In the genomic region with DNA sequence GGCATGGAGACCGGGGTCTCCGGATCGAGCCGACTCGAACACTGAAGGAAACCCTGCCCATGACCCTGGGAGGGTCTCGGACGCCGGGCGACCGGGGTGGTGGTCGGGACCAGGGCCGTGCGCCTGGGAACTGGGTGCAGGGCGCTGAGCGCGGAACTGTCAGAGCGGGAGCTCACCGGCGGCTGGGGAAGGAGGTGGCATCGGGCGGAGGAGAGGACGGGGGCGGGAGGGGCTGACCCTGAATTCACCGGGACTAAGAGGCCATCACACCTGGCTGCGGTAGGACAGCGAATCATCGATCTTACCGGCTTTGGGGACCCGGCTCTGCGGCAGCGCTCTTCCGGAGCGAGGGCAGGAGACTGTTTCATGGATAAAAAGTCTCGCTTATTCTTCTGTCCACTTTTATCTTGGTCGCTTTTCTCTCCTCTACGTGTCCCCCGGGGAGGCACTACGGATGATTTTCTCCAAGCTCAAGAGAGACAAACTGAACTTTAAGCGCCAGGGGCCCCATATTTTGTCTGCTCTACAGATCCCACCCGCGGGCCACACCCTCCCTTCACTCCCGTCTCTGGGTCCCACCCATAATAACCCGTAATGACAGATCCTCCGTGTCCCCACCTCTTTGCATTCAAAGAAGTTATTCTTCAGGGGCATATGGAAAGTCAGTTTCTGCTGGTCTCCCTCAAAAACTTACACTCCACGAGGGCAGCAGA, we compare ENCODE assay signal across 8 cellular contexts. TPM values are rescaled to one million over a fixed set of nuclear protein-coding genes. Genes with fewer than 3 reads are reported as not detected.
DNase-seq lines count a peak whose midpoint lies in the region; ATAC-seq, FAIRE-seq and TF ChIP-seq lines count a peak whose summit lies in the region.

A gene with protein sequence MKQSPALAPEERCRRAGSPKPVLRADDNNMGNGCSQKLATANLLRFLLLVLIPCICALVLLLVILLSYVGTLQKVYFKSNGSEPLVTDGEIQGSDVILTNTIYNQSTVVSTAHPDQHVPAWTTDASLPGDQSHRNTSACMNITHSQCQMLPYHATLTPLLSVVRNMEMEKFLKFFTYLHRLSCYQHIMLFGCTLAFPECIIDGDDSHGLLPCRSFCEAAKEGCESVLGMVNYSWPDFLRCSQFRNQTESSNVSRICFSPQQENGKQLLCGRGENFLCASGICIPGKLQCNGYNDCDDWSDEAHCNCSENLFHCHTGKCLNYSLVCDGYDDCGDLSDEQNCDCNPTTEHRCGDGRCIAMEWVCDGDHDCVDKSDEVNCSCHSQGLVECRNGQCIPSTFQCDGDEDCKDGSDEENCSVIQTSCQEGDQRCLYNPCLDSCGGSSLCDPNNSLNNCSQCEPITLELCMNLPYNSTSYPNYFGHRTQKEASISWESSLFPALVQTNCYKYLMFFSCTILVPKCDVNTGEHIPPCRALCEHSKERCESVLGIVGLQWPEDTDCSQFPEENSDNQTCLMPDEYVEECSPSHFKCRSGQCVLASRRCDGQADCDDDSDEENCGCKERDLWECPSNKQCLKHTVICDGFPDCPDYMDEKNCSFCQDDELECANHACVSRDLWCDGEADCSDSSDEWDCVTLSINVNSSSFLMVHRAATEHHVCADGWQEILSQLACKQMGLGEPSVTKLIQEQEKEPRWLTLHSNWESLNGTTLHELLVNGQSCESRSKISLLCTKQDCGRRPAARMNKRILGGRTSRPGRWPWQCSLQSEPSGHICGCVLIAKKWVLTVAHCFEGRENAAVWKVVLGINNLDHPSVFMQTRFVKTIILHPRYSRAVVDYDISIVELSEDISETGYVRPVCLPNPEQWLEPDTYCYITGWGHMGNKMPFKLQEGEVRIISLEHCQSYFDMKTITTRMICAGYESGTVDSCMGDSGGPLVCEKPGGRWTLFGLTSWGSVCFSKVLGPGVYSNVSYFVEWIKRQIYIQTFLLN (minus strand): TSS at position 486 of the 713 bp plus-strand sequence. CDS start 118 bp downstream, at position 368.

- H3K27me3 ChIP-seq in MM.1S (replicated peaks; ENCODE audit: insufficient read depth, low read length), result 0 out of 2 replicates have a peak, but pooled peaks cover 5% of the 10 kb centered on the region
- H3K27me3 ChIP-seq in GM12878 (replicated peaks in 1 of 2; ENCODE audit: control insufficient read depth in 2 of 2, insufficient read depth in 2 of 2, low read length in 1 of 2), result no peaks in the 10 kb centered on the region

- H3K27ac ChIP-seq in MM.1S (ENCODE audit: low read length) (no peak within 1 kb of the TSS), GM12878 (ENCODE audit: control insufficient read depth, insufficient read depth) (no peak within 1 kb of the TSS)

- no peaks in the 10 kb centered on the region for H3F3A ChIP-seq in MM.1S (ENCODE audit: insufficient read depth, low read length)

- H3K4me2 ChIP-seq in MM.1S (ENCODE audit: low read depth, low read length) (peak within 1 kb of the TSS; percentile 93), GM12878 (ENCODE audit: control insufficient read depth, insufficient read depth) (peak within 1 kb of the TSS; percentile 100)

- no peak for TF ChIP-seq EP300 in GM12878 (IDR thresholded peaks at IDR 0.05; ENCODE audit: borderline replicate concordance in 1 of 2, control insufficient read depth in 1 of 2, low read depth in 2 of 2, low read length in 2 of 2)

- peak within 1 kb of the TSS; percentile 79 for H2AFZ ChIP-seq in MM.1S (ENCODE audit: low read length)
- H2AFZ ChIP-seq in GM12878 (ENCODE audit: control insufficient read depth, low read depth, low read length), result peak within 1 kb of the TSS; percentile 92

- SMC1A ChIA-PET in GM12878 (lab: Charles Lee; ENCODE audit: uncharacterized antibody, unreplicated experiment), result interaction anchor here (0.8 to 2.4 kb wide), 6 partner anchors 15 to 291 kb away, joined by 3 to 17 read pairs (median 6); no protein-coding TSS in a partner anchor

- 9% methylated on average over 33 of the region's 45 CpGs for WGBS in GM12878 (ENCODE audit: insufficient coverage, insufficient replicate concordance, low lambda C conversion rate, missing lambda C conversion rate)

- H3K9ac ChIP-seq in MM.1S (ENCODE audit: low read length) (peak within 1 kb of the TSS; percentile 16; the same call in 1 of the 2 replicates), GM12878 (ENCODE audit: control insufficient read depth, insufficient read depth, low read length) (peak within 1 kb of the TSS; percentile 47)

- peaks cover 8% of the 10 kb centered on the region for H3K4me1 ChIP-seq in MM.1S (ENCODE audit: low read length)
- peaks cover 27% of the 10 kb centered on the region for H3K4me1 ChIP-seq in GM12878 (ENCODE audit: control insufficient read depth, insufficient read depth, low read length)

- RAD21 ChIA-PET in GM12878 (lab: Charles Lee; ENCODE audit: unreplicated experiment), result interaction anchor here (0.8 to 3.3 kb wide), 9 partner anchors 13 to 211 kb away, joined by 3 to 33 read pairs (median 8); no protein-coding TSS in a partner anchor

- in situ Hi-C loops in GM12878 (cut with MboI), result loop anchor here (5.0 kb wide), 1 partner anchor 150 kb away; no protein-coding TSS in a partner anchor

- TF ChIP-seq CTCF in MM.1S (IDR thresholded peaks at IDR 0.05; ENCODE audit: low read length), result no peak
- no peak for TF ChIP-seq CTCF in GM12878 (IDR thresholded peaks at IDR 0.05 in 2 of 3, conservative IDR thresholded peaks at IDR 0.05 in 1 of 3; ENCODE audit: control insufficient read depth in 2 of 3, extremely low read depth in 1 of 3, insufficient read depth in 1 of 3, low read depth in 3 of 3, low read length in 3 of 3)
- no peak for TF ChIP-seq CTCF in GM10266 (IDR thresholded peaks at IDR 0.05; ENCODE audit: control insufficient read depth, insufficient read depth, low read depth, missing control alignments)

- TF ChIP-seq RAD21 in GM12878 (IDR thresholded peaks at IDR 0.05; ENCODE audit: insufficient read depth, low read depth, low read length), result no peak

- ATAC-seq in GM21723 (IDR thresholded peaks at IDR 0.05; ENCODE audit: unreplicated experiment) (peak; percentile 17), GM12878 (peak; percentile 43)

- H4K20me1 ChIP-seq in MM.1S (ENCODE audit: insufficient read depth, low read length) (no peaks in the 10 kb centered on the region), GM12878 (ENCODE audit: control insufficient read depth, insufficient read depth) (no peaks in the 10 kb centered on the region)

- BruUV-seq in GM12878 (replicated peaks; lab: Mats Ljungman, UMichigan), result no TSS peak

- FAIRE-seq in GM12878 (lab: Jason Lieb, UNC), result no peak

- intact Hi-C loops in GM12878 (cut with micrococcal nuclease; ENCODE audit: unreplicated experiment), result loop anchor here (5.0 kb wide), 2 partner anchors 95 to 345 kb away; no protein-coding TSS in a partner anchor

- CTCF ChIA-PET in GM12878 (lab: Yijun Ruan, JAX), result interaction anchor here (1.1 to 9.0 kb wide), 15 partner anchors 10 to 249 kb away, joined by 3 to 153 read pairs (median 10); no protein-coding TSS in a partner anchor

- H3K36me3 ChIP-seq in MM.1S (replicated peaks; ENCODE audit: insufficient read depth, low read length), result no peaks in the 10 kb centered on the region
- H3K36me3 ChIP-seq in GM12878 (ENCODE audit: control insufficient read depth in 2 of 2, insufficient read depth in 2 of 2, low read length in 1 of 2), result 0 out of 4 replicates have a peak, but pooled peaks cover 0 to 3% of the 10 kb centered on the region in 2 experiments

- TF ChIP-seq POLR2A in GM12878 (IDR thresholded peaks at IDR 0.05; ENCODE audit: low read depth, low read length), result no peak

- POLR2A ChIA-PET in GM12878 (lab: Charles Lee), result interaction anchor here (1.0 kb wide), 1 partner anchor 354 kb away, joined by 3 read pairs; no protein-coding TSS in a partner anchor

- H3K9me2 ChIP-seq in MM.1S (replicated peaks; ENCODE audit: insufficient read depth, low read length), result no peaks in the 10 kb centered on the region

- H3K79me2 ChIP-seq in MM.1S (ENCODE audit: low read length) (no peaks in the 10 kb centered on the region), GM12878 (ENCODE audit: control insufficient read depth, insufficient read depth, low read length) (no peaks in the 10 kb centered on the region)

- DNase-seq in DMS53 treated with DMSO at 0.1 percent for 48 hours (lab: John Stamatoyannopoulos, UW; ENCODE audit: unreplicated experiment) (peak; percentile 44), MM.1S (no peak), GM12878 (ENCODE audit: low read depth, low spot score) (no peak), iPS-NIHi11 (ENCODE audit: low spot score) (peak; percentile 35), GM10266 (ENCODE audit: extremely low spot score) (no peak), NCI-H1436 treated with DMSO at 0.1 percent for 48 hours (lab: John Stamatoyannopoulos, UW) (no peak)
- peak; percentile 19 for DNase-seq in stimulated activated CD4-positive, alpha-beta T cell treated with anti-CD3 and anti-CD28 coated beads, Interleukin-1b, Interleukin-23, amount 100 ng/mL, for 48 hours

- H3K4me3 ChIP-seq in MM.1S (ENCODE audit: low read length) (peak within 1 kb of the TSS; percentile 65), GM12878 (peak within 1 kb of the TSS; percentile 74)

- H3K9me3 ChIP-seq in MM.1S (replicated peaks; ENCODE audit: insufficient read depth, low read length) (no peaks in the 10 kb centered on the region), GM12878 (replicated peaks; ENCODE audit: control insufficient read depth, insufficient read depth, low read length) (no peaks in the 10 kb centered on the region)

TF ChIP-seq in GM12878, 131 proteins besides CTCF, POLR2A, EP300 and RAD21 (continues in another document):
- TF ChIP-seq LARP7 (IDR thresholded peaks at IDR 0.05), result no peak

RNA-seq across cellular contexts. Expression of the gene that starts here (rescaled TPM):
- 0.77 and 1.1 TPM in 2 replicates for total RNA-seq in GM12878 (2013; cell fraction: nucleolus; rRNA removed)
- total RNA-seq in GM12878 (2014; rRNA removed), result 0.06 TPM in 1 of 2 replicates, not detected in the other
- total RNA-seq in GM12878 (2014; rRNA removed; fragmentation: Illumina TruSeq; extraction: Trizol), result 0.04 TPM in 1 of 2 replicates, not detected in the other
- total RNA-seq in GM12878 (2021), result not detected in 2 replicates
- polyA plus RNA-seq in GM12878 (2011; ENCODE audit: low read depth), result not detected
- polyA plus RNA-seq in GM12878 (2011; rRNA removed), result 0.45 and 0.68 TPM in 2 replicates
- 0.07 and 0.10 TPM in 2 replicates for polyA plus RNA-seq in GM12878 (2011; cell fraction: cytosol; rRNA removed)
- polyA plus RNA-seq in GM12878 (2011; cell fraction: nucleus; rRNA removed), result 1.3 and 2.1 TPM in 2 replicates
- 0.18 TPM in 1 of 2 replicates, not detected in the other for polyA plus RNA-seq in GM12878 (2012)
- not detected in 2 replicates for polyA plus RNA-seq in GM12878 (2014; fragmentation: Illumina TruSeq; extraction: Trizol)
- polyA plus RNA-seq in GM12878 (2014; fragmentation: Nextera tagmentation; extraction: Ambion mirVana), result under 1 TPM; 0.02 to 0.10 TPM
- polyA plus RNA-seq in GM12878 (2014; rRNA removed), result 0.10 TPM in 1 of 2 replicates, not detected in the other
- under 1 TPM; 0.09 to 0.21 TPM for polyA plus RNA-seq in GM12878 (2016; fragmentation: Nextera tagmentation; extraction: Ambion mirVana)
- 1.8 and 2.0 TPM in 2 replicates for polyA minus RNA-seq in GM12878 (2011; rRNA and poly(A)+ RNA removed)
- not detected in 2 replicates for polyA minus RNA-seq in GM12878 (2011; cell fraction: cytosol; rRNA and poly(A)+ RNA removed)
- 1.2 TPM in 2 replicates for polyA minus RNA-seq in GM12878 (2011; cell fraction: nucleus; rRNA and poly(A)+ RNA removed)

Comparison
In these comparisons a context has a peak if more than half of its experiments do, and no peak if none do; other contexts are left out.
1. DNase-seq: peak in DMS53 treated with DMSO at 0.1 percent for 48 hours (single experiment), iPS-NIHi11 (single experiment) and stimulated activated CD4-positive, alpha-beta T cell treated with anti-CD3 and anti-CD28 coated beads, Interleukin-1b, Interleukin-23, amount 100 ng/mL, for 48 hours (single experiment); none in MM.1S (single experiment), GM12878 (single experiment), GM10266 (single experiment) and NCI-H1436 treated with DMSO at 0.1 percent for 48 hours (single experiment).